ENCODE assay signal across 1 cellular context in genomic region chr2:109266998-109267854, GRCh38.
A peak's percentile ranks its signal among the peaks of the same experiment; 100 is the strongest.
TF ChIP-seq lines count a peak whose summit lies in the region.

No MANE protein-coding gene starts in this region.

TF ChIP-seq in K562, 482 proteins besides CTCF, POLR2A, EP300 and RAD21 (continues in another document):
- no peak for TF ChIP-seq SIRT6 (IDR thresholded peaks at IDR 0.05; ENCODE audit: low read depth, low read length)
- TF ChIP-seq SMAD4 (CRISPR knock-in tag; conservative IDR thresholded peaks at IDR 0.05) = peak; percentile 55; the same call in 1 of the 2 replicates
- TF ChIP-seq FOXA1 (IDR thresholded peaks at IDR 0.05; ENCODE audit: borderline replicate concordance) = no peak
- TF ChIP-seq ZNF584 (CRISPR knock-in tag; IDR thresholded peaks at IDR 0.05; ENCODE audit: low read depth) = peak; percentile 66; the same call in 1 of the 2 replicates
- TF ChIP-seq TARDBP (IDR thresholded peaks at IDR 0.05) = no peak
- TF ChIP-seq ATF3 (IDR thresholded peaks at IDR 0.05) = peak; percentile 50; the same call in 1 of the 2 replicates
- TF ChIP-seq ATF3 (CRISPR knock-in tag; conservative IDR thresholded peaks at IDR 0.05) = no peak
- TF ChIP-seq ZNF511 (CRISPR knock-in tag; IDR thresholded peaks at IDR 0.05) = no peak
- no peak for TF ChIP-seq GTF2F1 (IDR thresholded peaks at IDR 0.05; ENCODE audit: low read depth, low read length)
- TF ChIP-seq MAFG (tag; conservative IDR thresholded peaks at IDR 0.05) = no peak
- TF ChIP-seq ZBTB40 (IDR thresholded peaks at IDR 0.05) = peak; percentile 37; the same call in 1 of the 2 replicates
- no peak for TF ChIP-seq ZBTB40 (CRISPR knock-in tag; IDR thresholded peaks at IDR 0.05)
- peak; percentile 53; the same call in 1 of the 2 replicates for TF ChIP-seq TSHZ1 (CRISPR knock-in tag; IDR thresholded peaks at IDR 0.05)
- no peak for TF ChIP-seq BCL6 (CRISPR knock-in tag; IDR thresholded peaks at IDR 0.05)
- no peak for TF ChIP-seq MNT (conservative IDR thresholded peaks at IDR 0.05)
- no peak for TF ChIP-seq ZNF316 (IDR thresholded peaks at IDR 0.05)
- TF ChIP-seq CXXC5 (CRISPR knock-in tag; IDR thresholded peaks at IDR 0.05) = peak; percentile 30; the same call in 1 of the 2 replicates
- 0 out of 2 replicates have a peak, but pooled peaks have one; percentile 24 for TF ChIP-seq ZSCAN32 (CRISPR knock-in tag; IDR thresholded peaks at IDR 0.05)
- TF ChIP-seq BACH1 (tag; IDR thresholded peaks at IDR 0.05) = peak; percentile 63; the same call in 1 of the 2 replicates
- no peak for TF ChIP-seq ZNF77 (CRISPR knock-in tag; IDR thresholded peaks at IDR 0.05)
- TF ChIP-seq CEBPZ (IDR thresholded peaks at IDR 0.05; ENCODE audit: borderline replicate concordance, low read depth, low read length) = no peak
- 0 out of 2 replicates have a peak, but pooled peaks have one; percentile 11 for TF ChIP-seq KLF6 (CRISPR knock-in tag; IDR thresholded peaks at IDR 0.05; ENCODE audit: borderline replicate concordance)
- peak; percentile 56 for TF ChIP-seq POLR2H (tag; IDR thresholded peaks at IDR 0.05; ENCODE audit: low read depth)
- no peak for TF ChIP-seq ZNF445 (CRISPR knock-in tag; IDR thresholded peaks at IDR 0.05; ENCODE audit: low read depth)
- TF ChIP-seq ZNF79 (CRISPR knock-in tag; IDR thresholded peaks at IDR 0.05; ENCODE audit: low read depth) = 0 out of 2 replicates have a peak, but pooled peaks have one; percentile 27
- TF ChIP-seq TOE1 (IDR thresholded peaks at IDR 0.05; ENCODE audit: borderline replicate concordance) = no peak
- no peak for TF ChIP-seq TOE1 (CRISPR knock-in tag; IDR thresholded peaks at IDR 0.05; ENCODE audit: borderline replicate concordance, low read depth)
- no peak for TF ChIP-seq DLX4 (CRISPR knock-in tag; IDR thresholded peaks at IDR 0.05)
- TF ChIP-seq ZNF76 (CRISPR knock-in tag; IDR thresholded peaks at IDR 0.05; ENCODE audit: borderline replicate concordance) = peak; percentile 47; the same call in 1 of the 2 replicates
- TF ChIP-seq MYC (IDR thresholded peaks at IDR 0.05; ENCODE audit: low read depth, low read length) = peak; percentile 39; the same call in 1 of the 2 replicates
- TF ChIP-seq MYC (CRISPR knock-in tag; IDR thresholded peaks at IDR 0.05; ENCODE audit: borderline replicate concordance, low read depth) = no peak
- TF ChIP-seq ARID1B (IDR thresholded peaks at IDR 0.05) = peak; percentile 35; the same call in 1 of the 2 replicates
